Comparison of ENCODE assay signal across 8 cellular contexts in genomic region chr19:40190891-40191835, GRCh38. TPM values are rescaled to one million over a fixed set of nuclear protein-coding genes. Genes with fewer than 3 reads are reported as not detected.
DNase-seq lines count a peak whose midpoint lies in the region; ATAC-seq and TF ChIP-seq lines count a peak whose summit lies in the region.

MAP3K10 (plus strand) TSS chr19:40191426; CDS start chr19:40192032, 606 bp downstream.

- H4K20me1 ChIP-seq in PC-3 (ENCODE audit: low read length), result no peaks in the 10 kb centered on the region

- CTCF ChIA-PET in PC-3 (lab: Charles Lee), result interaction anchor here (0.6 kb wide), 2 partner anchors 9 to 242 kb away, joined by 10 to 11 read pairs; no protein-coding TSS in a partner anchor

- peak within 1 kb of the TSS; percentile 91 for H3K9ac ChIP-seq in PC-3 (ENCODE audit: low read length)

- peak within 1 kb of the TSS; percentile 86 for H3K4me3 ChIP-seq in CD4-positive, CD25-positive, alpha-beta regulatory T cell (ENCODE audit: low read depth, low read length)
- H3K4me3 ChIP-seq in PC-3 (ENCODE audit: low read length), result peak within 1 kb of the TSS; percentile 95
- peak within 1 kb of the TSS; percentile 75 to 93 for H3K4me3 ChIP-seq in muscle layer of duodenum (ENCODE audit: low read depth in 1 of 2, low read length in 2 of 2)

- H3K9me2 ChIP-seq in PC-3 (replicated peaks; ENCODE audit: low read length), result no peaks in the 10 kb centered on the region

- H3F3A ChIP-seq in PC-3 (ENCODE audit: low read length, unreplicated experiment), result no peaks in the 10 kb centered on the region

- peaks cover 22% of the 10 kb centered on the region for H3K4me1 ChIP-seq in CD4-positive, CD25-positive, alpha-beta regulatory T cell (ENCODE audit: control insufficient read depth, insufficient read depth, low read length, poor library complexity, severe bottlenecking)
- H3K4me1 ChIP-seq in PC-3 (ENCODE audit: insufficient read depth, low read length) (peaks cover 12% of the 10 kb centered on the region), muscle layer of duodenum (ENCODE audit: control insufficient read depth in 1 of 2, insufficient read depth in 2 of 2, low read length in 2 of 2) (peaks cover 0 to 13% of the 10 kb centered on the region in 2 donors)

- H3K27ac Mint-ChIP-seq in CD4-positive, CD25-positive, alpha-beta regulatory T cell, result peak within 1 kb of the TSS; percentile 81 to 94 (median 86)

- DNase-seq in CD4-positive, CD25-positive, alpha-beta regulatory T cell, result peak; percentile 67 to 72 (median 69)
- DNase-seq in HK-2 (ENCODE audit: unreplicated experiment) (peak; percentile 89), PC-3 (peak; percentile 61)
- DNase-seq in activated T-cell treated with anti-CD3 and anti-CD28 coated beads, Interleukin-2, amount 50 U/mL, for 1 hour, result peak; percentile 82
- peak; percentile 42 to 69 for DNase-seq in stimulated activated CD8-positive, alpha-beta memory T cell treated with anti-CD3 and anti-CD28 coated beads, Interleukin-7, amount 100 ng/mL, for 4 hours (ENCODE audit: low read depth in 2 of 2)

- H3K9me3 Mint-ChIP-seq in CD4-positive, CD25-positive, alpha-beta regulatory T cell, result no peaks in the 10 kb centered on the region

- intact Hi-C loops in PC-3 (cut with micrococcal nuclease), result no loop called here

- TF ChIP-seq CTCF in PC-3 (conservative IDR thresholded peaks at IDR 0.05; ENCODE audit: low read depth, low read length), result no peak

- H3K4me2 ChIP-seq in PC-3 (ENCODE audit: low read length), result peak within 1 kb of the TSS; percentile 97

- H3K27ac ChIP-seq in CD4-positive, CD25-positive, alpha-beta regulatory T cell (ENCODE audit: insufficient read depth, low read length, poor library complexity, severe bottlenecking), result peak within 1 kb of the TSS; percentile 89
- peak within 1 kb of the TSS; percentile 79 for H3K27ac ChIP-seq in PC-3 (ENCODE audit: low read length)
- peak within 1 kb of the TSS; percentile 72 for H3K27ac ChIP-seq in muscle layer of duodenum (ENCODE audit: low read length)

- BruUV-seq in PC-3 (replicated peaks; lab: Mats Ljungman, UMichigan), result no TSS peak

- no peaks in the 10 kb centered on the region for H3K79me2 ChIP-seq in PC-3 (ENCODE audit: low read length)

- no peaks in the 10 kb centered on the region for H3K27me3 ChIP-seq in CD4-positive, CD25-positive, alpha-beta regulatory T cell (ENCODE audit: control insufficient read depth, insufficient read depth, low read length)
- H3K27me3 ChIP-seq in PC-3 (ENCODE audit: low read length) (no peaks in the 10 kb centered on the region), muscle layer of duodenum (ENCODE audit: low read depth, low read length) (no peaks in the 10 kb centered on the region)

- peaks cover 4% of the 10 kb centered on the region for H3K36me3 Mint-ChIP-seq in CD4-positive, CD25-positive, alpha-beta regulatory T cell

- H2AFZ ChIP-seq in PC-3 (ENCODE audit: low read length), result peak within 1 kb of the TSS; percentile 100

- peak within 1 kb of the TSS; percentile 91 to 99 (median 96) for H3K4me3 Mint-ChIP-seq in CD4-positive, CD25-positive, alpha-beta regulatory T cell

- H3K4me1 Mint-ChIP-seq in CD4-positive, CD25-positive, alpha-beta regulatory T cell, result peaks cover 6 to 46% (median 24%) of the 10 kb centered on the region in 4 donors

- no peaks in the 10 kb centered on the region for H3K36me3 ChIP-seq in CD4-positive, CD25-positive, alpha-beta regulatory T cell (ENCODE audit: control insufficient read depth, insufficient read depth, low read length)
- H3K36me3 ChIP-seq in PC-3 (ENCODE audit: low read depth, low read length) (no peaks in the 10 kb centered on the region), muscle layer of duodenum (ENCODE audit: control insufficient read depth in 1 of 2, insufficient read depth in 2 of 2, low read length in 2 of 2) (no peaks in the 10 kb centered on the region)

- H3K9me3 ChIP-seq in CD4-positive, CD25-positive, alpha-beta regulatory T cell (ENCODE audit: control insufficient read depth in 2 of 2, low read length in 2 of 2), result no peaks in the 10 kb centered on the region
- H3K9me3 ChIP-seq in PC-3 (ENCODE audit: low read length) (no peaks in the 10 kb centered on the region), muscle layer of duodenum (ENCODE audit: control insufficient read depth in 1 of 2, low read length in 2 of 2) (no peaks in the 10 kb centered on the region)

- H3K27me3 Mint-ChIP-seq in CD4-positive, CD25-positive, alpha-beta regulatory T cell, result no peaks in the 10 kb centered on the region

- ATAC-seq in CD4-positive, CD25-positive, alpha-beta regulatory T cell (ENCODE audit: low read depth in 2 of 2), result peak; percentile 83
- ATAC-seq in GM19438 (IDR thresholded peaks at IDR 0.05; ENCODE audit: low read depth, unreplicated experiment), result peak; percentile 73
- peak; percentile 84 for ATAC-seq in PC-3
- ATAC-seq in esophagus mucosa, result peak; percentile 87

- POLR2A ChIA-PET in PC-3 (lab: Charles Lee; ENCODE audit: unreplicated experiment), result no interaction called here

RNA-seq across cellular contexts. Expression of gene MAP3K10, which starts in this region (rescaled TPM):
- total RNA-seq in CD4-positive, CD25-positive, alpha-beta regulatory T cell, result 25.8 TPM
- polyA plus RNA-seq in CD4-positive, CD25-positive, alpha-beta regulatory T cell, result 1 to 10 TPM in 1 of 4 donors, under 1 TPM in 3; 0.14 to 1.4 (median 0.43) TPM
- total RNA-seq in PC-3 (2014; rRNA removed) (11.2 and 13.0 TPM in 2 replicates), esophagus mucosa (5.1 TPM)

Comparison
In these comparisons a context has a peak if more than half of its experiments do, and no peak if none do; other contexts are left out.
1. Peak in every context shown above with its lines: DNase-seq, ATAC-seq, H3K4me3 ChIP-seq and H3K27ac ChIP-seq.